8 cellular contexts compared by ENCODE assay signal in the genomic region with DNA sequence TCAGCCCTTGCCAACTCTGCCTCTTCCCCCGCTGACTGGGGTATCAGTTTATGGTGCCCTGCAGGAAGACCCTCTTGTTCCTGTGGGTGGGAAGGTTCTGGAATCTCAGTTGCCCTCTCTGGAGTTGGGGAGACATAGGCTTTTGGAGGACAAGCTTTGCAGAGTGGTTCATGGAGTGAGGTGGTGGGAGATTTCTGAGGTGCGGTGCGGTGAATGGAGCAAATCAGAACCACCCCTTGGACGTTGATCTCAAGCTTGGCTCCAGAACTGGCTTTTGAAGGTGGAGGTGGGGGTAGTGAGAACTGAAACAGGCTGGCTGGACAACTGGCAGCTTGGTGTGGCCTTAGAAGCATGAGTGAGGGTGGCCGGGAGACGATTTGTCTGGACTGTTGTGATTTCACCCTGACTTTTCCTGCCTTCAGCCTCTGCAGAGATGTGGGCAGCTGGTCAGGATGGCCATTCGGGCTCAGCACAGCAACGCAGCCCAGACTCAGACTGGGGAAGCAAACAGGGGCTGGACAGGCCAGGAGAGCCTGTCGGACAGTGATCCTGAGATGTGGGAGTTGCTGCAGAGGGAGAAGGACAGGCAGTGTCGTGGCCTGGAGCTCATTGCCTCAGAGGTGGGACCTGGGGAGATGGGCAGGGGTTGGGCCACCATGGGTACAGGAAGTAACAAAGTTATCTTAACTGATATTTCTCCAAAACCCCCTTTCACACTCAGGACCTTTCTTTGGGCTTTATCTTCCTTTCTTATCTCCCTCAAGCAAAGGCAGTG. TPM values are rescaled to one million over a fixed set of nuclear protein-coding genes. Genes with fewer than 3 reads are reported as not detected.
DNase-seq lines count a peak whose midpoint lies in the region; ATAC-seq and TF ChIP-seq lines count a peak whose summit lies in the region.

No MANE protein-coding gene starts in this region.

- peak overlapping the region; percentile 2 to 81 for H3K18ac ChIP-seq in mesenchymal stem cell (ENCODE audit: low read depth in 1 of 2, low read length in 2 of 2)

- dilution Hi-C loops in mammary epithelial cell (cut with HindIII; ENCODE audit: low sequenced_read_pairs): loop anchor here (10.0 kb wide), 1 partner anchor 46 kb away; no protein-coding TSS in a partner anchor

- H3K4me1 ChIP-seq in mammary epithelial cell (ENCODE audit: insufficient read depth, low read length) (peaks cover 9% of the 10 kb centered on the region), mesenchymal stem cell (ENCODE audit: control insufficient read depth, insufficient read depth, low read depth, low read length) (peaks cover 33% of the 10 kb centered on the region), aorta (ENCODE audit: control insufficient read depth in 1 of 2, insufficient read depth in 2 of 2, low read length in 2 of 2) (no peaks in the 10 kb centered on the region)

- no TSS peak for BruUV-seq in mammary epithelial cell (replicated peaks; lab: Mats Ljungman, UMichigan)

- peaks cover 41% of the 10 kb centered on the region for H3K79me2 ChIP-seq in mammary epithelial cell (ENCODE audit: insufficient read depth, low read length)

- H3K4me3 Mint-ChIP-seq in stimulated activated naive CD8-positive, alpha-beta T cell treated with anti-CD3 and anti-CD28 coated beads, Interleukin-15, Interleukin-2, amounts not matched to agents 100 ng/mL and 50 ng/mL, for 24 hours: peak overlapping the region; percentile 99

- H2AFZ ChIP-seq in mammary epithelial cell (ENCODE audit: low read depth, low read length) (peak overlapping the region; percentile 68), mesenchymal stem cell (ENCODE audit: low read depth, low read length) (no peak overlapping the region)

- H2BK12ac ChIP-seq in mesenchymal stem cell (ENCODE audit: low read length in 2 of 2): peak overlapping the region; percentile 4 to 7

- peak overlapping the region; percentile 16 to 56 for H3K4ac ChIP-seq in mesenchymal stem cell (ENCODE audit: low read depth in 1 of 2, low read length in 2 of 2)

- no peak overlapping the region for H2AK5ac ChIP-seq in mesenchymal stem cell (ENCODE audit: low read length, severe bottlenecking)

- no peak overlapping the region for H2BK5ac ChIP-seq in mesenchymal stem cell (ENCODE audit: low read depth, low read length, poor library complexity, severe bottlenecking)

- H3K4me2 ChIP-seq in mammary epithelial cell (ENCODE audit: insufficient read depth, low read depth, low read length): peak overlapping the region; percentile 98
- H3K4me2 ChIP-seq in mesenchymal stem cell (ENCODE audit: low read length, poor library complexity, severe bottlenecking): peak overlapping the region; percentile 76

- CTCF ChIA-PET in mammary epithelial cell (lab: Charles Lee; ENCODE audit: low non-redundant PET): interaction anchor here (1.4 to 1.5 kb wide), 2 partner anchors 10 to 16 kb away, joined by 4 to 9 read pairs; no protein-coding TSS in a partner anchor

- 23% methylated on average over 10 of the region's 10 CpGs for WGBS in mammary epithelial cell (ENCODE audit: low coverage, missing lambda C conversion rate)
- 42% methylated on average over 9 of the region's 10 CpGs for WGBS in mesenchymal stem cell
- WGBS in aorta, 2 donors: 22% methylated on average over 10 of the region's 10 CpGs

- H3K27me3 Mint-ChIP-seq in stimulated activated naive CD8-positive, alpha-beta T cell treated with anti-CD3 and anti-CD28 coated beads, Interleukin-15, Interleukin-2, amounts not matched to agents 100 ng/mL and 50 ng/mL, for 24 hours: peaks cover 20% of the 10 kb centered on the region

- H3K9me3 ChIP-seq in mammary epithelial cell (replicated peaks; ENCODE audit: insufficient read depth, low read length): no peaks in the 10 kb centered on the region
- H3K9me3 ChIP-seq in mesenchymal stem cell (ENCODE audit: control insufficient read depth, low read length): no peaks in the 10 kb centered on the region
- H3K9me3 ChIP-seq in aorta (ENCODE audit: control insufficient read depth, low read length): no peaks in the 10 kb centered on the region

- H2BK15ac ChIP-seq in mesenchymal stem cell (ENCODE audit: low read depth, poor library complexity, severe bottlenecking): no peak overlapping the region

- no peaks in the 10 kb centered on the region for H3K27me3 ChIP-seq in mammary epithelial cell (ENCODE audit: insufficient read depth, low read length)
- peaks cover 9 to 22% of the 10 kb centered on the region in 2 experiments for H3K27me3 ChIP-seq in mesenchymal stem cell (ENCODE audit: control insufficient read depth in 1 of 2, insufficient read depth in 1 of 2, low read length in 2 of 2)
- no peaks in the 10 kb centered on the region for H3K27me3 ChIP-seq in aorta (ENCODE audit: control insufficient read depth in 1 of 2, insufficient read depth in 2 of 2, low read length in 1 of 2)

- no peaks in the 10 kb centered on the region for H4K20me1 ChIP-seq in mammary epithelial cell (ENCODE audit: insufficient read depth, low read length)

- peak overlapping the region; percentile 44 for H2BK120ac ChIP-seq in mesenchymal stem cell (ENCODE audit: low read depth, low read length)

- H3K4me3 ChIP-seq in mammary epithelial cell (replicated peaks in 1 of 3; ENCODE audit: insufficient read depth in 1 of 3, low read depth in 2 of 3, low read length in 3 of 3) (peak overlapping the region; percentile 49 to 64 (median 60)), mesenchymal stem cell (ENCODE audit: insufficient read depth in 1 of 2, low read depth in 1 of 2, low read length in 2 of 2) (peak overlapping the region; percentile 70 to 86), aorta (ENCODE audit: low read length in 2 of 2) (peak overlapping the region; percentile 41 to 47)

- H3K79me1 ChIP-seq in mesenchymal stem cell (replicated peaks; ENCODE audit: low read length, poor library complexity, severe bottlenecking): peaks cover 23% of the 10 kb centered on the region

- peak overlapping the region in 1 of 2 experiments; percentile 64 for H3K14ac ChIP-seq in mesenchymal stem cell (ENCODE audit: low read length in 2 of 2)

- peaks cover 76% of the 10 kb centered on the region for H3K4me1 Mint-ChIP-seq in stimulated activated naive CD8-positive, alpha-beta T cell treated with anti-CD3 and anti-CD28 coated beads, Interleukin-15, Interleukin-2, amounts not matched to agents 100 ng/mL and 50 ng/mL, for 24 hours (ENCODE audit: low read depth)

- H3K27ac ChIP-seq in mammary epithelial cell (ENCODE audit: insufficient read depth, low read depth, low read length): peak overlapping the region; percentile 74
- peak overlapping the region; percentile 96 for H3K27ac ChIP-seq in mesenchymal stem cell (ENCODE audit: low read length, poor library complexity, severe bottlenecking)
- H3K27ac ChIP-seq in aorta (ENCODE audit: low read depth in 1 of 2, low read length in 2 of 2): no peak overlapping the region

- intact Hi-C loops in mammary epithelial cell (cut with micrococcal nuclease) (loop anchor here (1.0 kb wide), 1 partner anchor 9 kb away; no protein-coding TSS in a partner anchor), aorta (cut with DNase I) (no loop called here)

- H3K36me3 ChIP-seq in mammary epithelial cell (ENCODE audit: insufficient read depth, low read length): peaks cover 29% of the 10 kb centered on the region
- H3K36me3 ChIP-seq in mesenchymal stem cell (ENCODE audit: control insufficient read depth in 1 of 2, insufficient read depth in 2 of 2, low read depth in 1 of 2, low read length in 2 of 2): peaks cover 42 to 45% of the 10 kb centered on the region in 2 experiments
- H3K36me3 ChIP-seq in aorta (ENCODE audit: control insufficient read depth in 1 of 2, insufficient read depth in 2 of 2, low read length in 1 of 2): peaks cover 0 to 9% of the 10 kb centered on the region in 2 donors

- peak overlapping the region; percentile 94 for H4K91ac ChIP-seq in mesenchymal stem cell (ENCODE audit: low read length)

- peaks cover 55% of the 10 kb centered on the region for H3K36me3 Mint-ChIP-seq in stimulated activated naive CD8-positive, alpha-beta T cell treated with anti-CD3 and anti-CD28 coated beads, Interleukin-15, Interleukin-2, amounts not matched to agents 100 ng/mL and 50 ng/mL, for 24 hours (ENCODE audit: low read depth)

- H3K27ac Mint-ChIP-seq in stimulated activated naive CD8-positive, alpha-beta T cell treated with anti-CD3 and anti-CD28 coated beads, Interleukin-15, Interleukin-2, amounts not matched to agents 100 ng/mL and 50 ng/mL, for 24 hours: peak overlapping the region; percentile 99

- no peak for TF ChIP-seq CTCF in mammary epithelial cell (conservative IDR thresholded peaks at IDR 0.05 in 1 of 2, IDR thresholded peaks at IDR 0.05 in 1 of 2; ENCODE audit: extremely low read depth in 1 of 2, insufficient read depth in 1 of 2, low read depth in 1 of 2, low read length in 2 of 2)

- H3K9ac ChIP-seq in mammary epithelial cell (ENCODE audit: insufficient read depth, low read length) (peak overlapping the region; percentile 86), mesenchymal stem cell (ENCODE audit: low read length) (peak overlapping the region; percentile 98)

- H4K8ac ChIP-seq in mesenchymal stem cell (ENCODE audit: low read length): peak overlapping the region; percentile 78

- no peak overlapping the region for H3K23ac ChIP-seq in mesenchymal stem cell (ENCODE audit: low read length in 2 of 2)

- no peak for ATAC-seq in stimulated activated naive CD8-positive, alpha-beta T cell treated with anti-CD3 and anti-CD28 coated beads, Interleukin-15, Interleukin-2, amounts not matched to agents 100 U/mL and 50 U/mL, for 24 hours
- no peak for ATAC-seq in aorta (ENCODE audit: low FRiP score)

- H3K9me3 Mint-ChIP-seq in stimulated activated naive CD8-positive, alpha-beta T cell treated with anti-CD3 and anti-CD28 coated beads, Interleukin-15, Interleukin-2, amounts not matched to agents 100 ng/mL and 50 ng/mL, for 24 hours: no peaks in the 10 kb centered on the region

- no peak for DNase-seq in stimulated activated naive CD8-positive, alpha-beta T cell treated with anti-CD3 and anti-CD28 coated beads, Interleukin-15, Interleukin-2, amounts not matched to agents 100 U/mL and 50 U/mL, for 24 hours
- DNase-seq in mammary epithelial cell: no peak
- DNase-seq in mesenchymal stem cell: no peak
- peak in 1 of 2 donors; percentile 36 for DNase-seq in aorta
- DNase-seq in activated effector memory CD4-positive, alpha-beta T cell treated with anti-CD3 and anti-CD28 coated beads, Interleukin-2, amount 50 U/mL, for 16 hours: no peak
- no peak for DNase-seq in HCEC 1CT
- no peak for DNase-seq in hippocampal formation (lab: John Stamatoyannopoulos, UW)

- in situ Hi-C loops in mammary epithelial cell (cut with MboI; ENCODE audit: low sequenced_read_pairs in 2 of 2): no loop called here

RNA-seq across cellular contexts. Expression of a gene that starts 1.1 kb away (rescaled TPM):
- total RNA-seq in mammary epithelial cell (100 to 1,000 TPM; 266 to 337 TPM), aorta (10 to 100 TPM; 50.3 to 59.1 TPM)
- polyA plus RNA-seq in mammary epithelial cell (285 TPM), aorta (10 to 100 TPM; 34.3 to 53.4 TPM)
- polyA minus RNA-seq in mammary epithelial cell: 190 TPM
- 196 TPM for polyA plus RNA-seq in mesenchymal stem cell (2013, experiment 1 of 2)
- 196 TPM for polyA plus RNA-seq in mesenchymal stem cell (2013, experiment 2 of 2)

RNA-seq across cellular contexts. Expression of a gene that starts 14.0 kb away (rescaled TPM):
- 1 to 10 TPM in 1 of 2 donors, under 1 TPM in 1; 0.67 to 5.3 TPM for total RNA-seq in mammary epithelial cell
- 0.51 TPM for polyA plus RNA-seq in mammary epithelial cell
- polyA minus RNA-seq in mammary epithelial cell: 0.41 TPM
- 1.8 TPM for polyA plus RNA-seq in mesenchymal stem cell (2013, experiment 1 of 2)
- polyA plus RNA-seq in mesenchymal stem cell (2013, experiment 2 of 2): 1.6 TPM
- total RNA-seq in aorta: 1 to 10 TPM in 1 of 2 donors, under 1 TPM in 1; 0.55 to 1.2 TPM
- polyA plus RNA-seq in aorta: under 1 TPM; 0.31 to 0.38 TPM

RNA-seq across cellular contexts. Expression of a gene that starts 20.4 kb away (rescaled TPM):
- 1 to 10 TPM in 1 of 2 donors, under 1 TPM in 1; 0.50 to 1.2 TPM for total RNA-seq in mammary epithelial cell
- 0.35 TPM for polyA plus RNA-seq in mammary epithelial cell
- polyA minus RNA-seq in mammary epithelial cell: not detected
- polyA plus RNA-seq in mesenchymal stem cell (2013, experiment 1 of 2): 0.61 TPM
- 0.21 TPM for polyA plus RNA-seq in mesenchymal stem cell (2013, experiment 2 of 2)
- total RNA-seq in aorta: 1 to 10 TPM; 3.2 to 5.8 TPM
- polyA plus RNA-seq in aorta: 1 to 10 TPM in 1 of 2 donors, under 1 TPM in 1; 0.82 to 5.0 TPM

Comparison
In these comparisons a context has a peak if more than half of its experiments do, and no peak if none do; other contexts are left out.
1. H3K27ac ChIP-seq: peak in mammary epithelial cell (single experiment) and mesenchymal stem cell (single experiment); none in aorta (0 of 2).
2. RNA of a gene that starts 1.1 kb away (total RNA-seq): 266 to 337 TPM in mammary epithelial cell; 50.3 to 59.1 TPM in aorta; every median in the first group is over 4 times any median in the second.
3. Peak in every context shown above with its lines, with median percentiles within 50 percentile points of each other: H3K4me3 ChIP-seq.